8 cellular contexts compared by ENCODE assay signal in the genomic region with DNA sequence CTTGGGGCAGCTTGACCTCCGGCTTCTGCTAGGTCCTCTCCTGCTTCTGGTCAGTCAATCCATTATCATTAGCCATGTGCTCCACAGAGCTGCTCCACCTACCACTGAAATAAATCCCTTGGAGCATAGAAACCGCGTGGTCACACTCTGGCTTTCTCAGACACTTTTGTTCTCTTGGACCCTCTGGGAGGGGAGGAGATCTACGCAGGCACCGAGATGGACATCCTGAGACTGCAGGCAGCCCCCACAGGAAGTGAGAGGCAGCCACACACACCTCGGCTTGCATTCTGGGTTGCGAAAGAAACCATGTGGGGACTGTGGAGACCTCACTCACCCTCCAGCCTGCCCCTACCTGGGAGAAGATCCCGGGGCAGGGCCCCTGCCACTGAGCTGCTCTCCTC.
DNase-seq lines count a peak whose midpoint lies in the region; ATAC-seq and TF ChIP-seq lines count a peak whose summit lies in the region.
"Had no signal": no experiment of that assay in that cellular context is flagged by ENCODE, and none has a peak within 500 bp of the region (broad histone marks: within the 10 kb centered on the region; RNA-seq: fewer than 3 reads in every experiment).

No MANE protein-coding gene starts in this region.

- TF ChIP-seq CTCF in IMR-90 (conservative IDR thresholded peaks at IDR 0.05; ENCODE audit: low read depth, low read length) = no peak

- TF ChIP-seq RAD21 in IMR-90 (IDR thresholded peaks at IDR 0.05; ENCODE audit: low read length) = no peak

- H3K4me3 ChIP-seq in IMR-90 (ENCODE audit: insufficient read depth, low read depth, low read length) (no peak overlapping the region), MG63 (no peak overlapping the region)

- H4K8ac ChIP-seq in IMR-90 (ENCODE audit: low read depth in 2 of 2, low read length in 2 of 2) = no peak overlapping the region

- CTCF ChIA-PET in IMR-90 (lab: Yijun Ruan, JAX) (no interaction called here), HEK293T (lab: Yijun Ruan, JAX) (no interaction called here)

- POLR2A ChIA-PET in IMR-90 (lab: Charles Lee; ENCODE audit: unreplicated experiment) = no interaction called here
- POLR2A ChIA-PET in HEK293T (lab: Yijun Ruan, JAX) = no interaction called here

- H4K5ac ChIP-seq in IMR-90 (ENCODE audit: low read depth, low read length) = no peak overlapping the region

- H3K27ac ChIP-seq in IMR-90 (ENCODE audit: insufficient read depth, low read length) = no peak overlapping the region

- no peak overlapping the region for H2BK20ac ChIP-seq in IMR-90 (ENCODE audit: low read depth, low read length)

- H2AK5ac ChIP-seq in IMR-90 (ENCODE audit: low read depth, low read length) = no peak overlapping the region

- H3K9ac ChIP-seq in IMR-90 (ENCODE audit: low read depth, low read length) = no peak overlapping the region

- H3K9me3 ChIP-seq in IMR-90 (ENCODE audit: control insufficient read depth, insufficient read depth, low read length) = no peaks in the 10 kb centered on the region
- no peaks in the 10 kb centered on the region for H3K9me3 ChIP-seq in MG63

- intact Hi-C loops in IMR-90 (cut with micrococcal nuclease) = no loop called here

- H3K27me3 ChIP-seq in IMR-90 (ENCODE audit: control insufficient read depth, insufficient read depth, low read length) = no peaks in the 10 kb centered on the region
- H3K27me3 ChIP-seq in MG63 = no peaks in the 10 kb centered on the region

- H2BK15ac ChIP-seq in IMR-90 (ENCODE audit: low read depth, low read length) = no peak overlapping the region

- TF ChIP-seq POLR2A in IMR-90 (IDR thresholded peaks at IDR 0.05; ENCODE audit: low read depth, low read length) = no peak

- H3K36me3 ChIP-seq in IMR-90 (ENCODE audit: control insufficient read depth, insufficient read depth, low read length) = no peaks in the 10 kb centered on the region
- no peaks in the 10 kb centered on the region; the same call in 1 of the 2 replicates for H3K36me3 ChIP-seq in MG63

- dilution Hi-C loops in IMR-90 (cut with HindIII; ENCODE audit: low sequenced_read_pairs, unreplicated experiment) = no loop called here

- 100% methylated on average over 1 of the region's 8 CpGs; no CpG with 5 or more reads in 1 of the 2 experiments for WGBS in IMR-90 (ENCODE audit: extremely low coverage in 2 of 2, insufficient read length in 1 of 2), 2 experiments

- no peak overlapping the region for H2AK9ac ChIP-seq in IMR-90 (replicated peaks; ENCODE audit: low read depth, low read length, poor library complexity)

- no peak overlapping the region for H2BK5ac ChIP-seq in IMR-90 (ENCODE audit: low read depth, low read length, poor library complexity, severe bottlenecking)

- peaks cover 8% of the 10 kb centered on the region for H3K4me1 ChIP-seq in IMR-90 (ENCODE audit: control insufficient read depth, insufficient read depth, low read length)

- in situ Hi-C loops in IMR-90 (cut with MboI; ENCODE audit: low sequenced_read_pairs) = no loop called here

- peaks cover 9 to 31% of the 10 kb centered on the region in 2 experiments for H3K79me1 ChIP-seq in IMR-90 (ENCODE audit: low read depth in 1 of 2, low read length in 2 of 2)

- H3K4me2 ChIP-seq in IMR-90 (ENCODE audit: low read depth, low read length) = no peak overlapping the region

- H3K4ac ChIP-seq in IMR-90 (ENCODE audit: low read depth, low read length) = no peak overlapping the region

- H2BK120ac ChIP-seq in IMR-90 (ENCODE audit: low read depth, low read length) = no peak overlapping the region

- H4K91ac ChIP-seq in IMR-90 (ENCODE audit: insufficient read depth, low read depth, low read length) = no peak overlapping the region

- H3K18ac ChIP-seq in IMR-90 (ENCODE audit: low read depth, low read length) = no peak overlapping the region

- peak; percentile 69 for ATAC-seq in GM19452 (IDR thresholded peaks at IDR 0.05; ENCODE audit: unreplicated experiment)
- ATAC-seq in IMR-90 (ENCODE audit: low read depth) = no peak

- no TSS peak for BruUV-seq in IMR-90 (replicated peaks; lab: Mats Ljungman, UMichigan)

- peaks cover 6% of the 10 kb centered on the region; the same call in 1 of the 2 replicates for H3K9me1 ChIP-seq in IMR-90 (ENCODE audit: insufficient read depth, low read length)

- no peak for DNase-seq in IMR-90
- peak; percentile 46 for DNase-seq in activated gamma-delta T cell treated with Interleukin-2 at 50 U/mL for 16 hours
- DNase-seq in stimulated activated CD8-positive, alpha-beta memory T cell treated with anti-CD3 and anti-CD28 coated beads, Interleukin-2, amount 100 ng/mL, for 48 hours (ENCODE audit: low read depth in 2 of 2) = peak; percentile 44 to 47
- DNase-seq in NCI-H524 treated with DMSO at 0.1 percent for 48 hours (lab: John Stamatoyannopoulos, UW) = no peak
- no peak for DNase-seq in MG63
- DNase-seq in HEK293T (ENCODE audit: extremely low spot score) = no peak
- DNase-seq: NCI-H748 treated with DMSO at 0.1 percent for 48 hours had no signal

- no peak overlapping the region for H3K23ac ChIP-seq in IMR-90 (ENCODE audit: low read depth, low read length)

- no peak overlapping the region for H3K14ac ChIP-seq in IMR-90 (replicated peaks; ENCODE audit: low read depth, low read length)

- peaks cover 10% of the 10 kb centered on the region; the same call in 1 of the 2 replicates for H4K20me1 ChIP-seq in IMR-90 (ENCODE audit: insufficient read depth, low read length)

- no peak overlapping the region for H3K56ac ChIP-seq in IMR-90 (ENCODE audit: extremely low read depth, insufficient read depth, low read length)

- H2AFZ ChIP-seq in IMR-90 (replicated peaks; ENCODE audit: low read length, poor library complexity) = no peak overlapping the region

TF ChIP-seq in IMR-90, 13 proteins besides CTCF, POLR2A, EP300 and RAD21:
- TF ChIP-seq CEBPB (IDR thresholded peaks at IDR 0.05; ENCODE audit: low read depth, low read length) (peak; percentile 37; the same call in 1 of the 2 replicates), MXI1 (IDR thresholded peaks at IDR 0.05; ENCODE audit: borderline replicate concordance, low read depth, low read length) (no peak)

TF ChIP-seq in HEK293T, 16 proteins besides CTCF, POLR2A, EP300 and RAD21:
- TF ChIP-seq HDGF (IDR thresholded peaks at IDR 0.05; ENCODE audit: borderline replicate concordance) (no peak), SUZ12 (IDR thresholded peaks at IDR 0.05) (no peak), FOXM1 (IDR thresholded peaks at IDR 0.05; ENCODE audit: borderline replicate concordance) (no peak), FOXA1 (IDR thresholded peaks at IDR 0.05) (no peak), ARNT (IDR thresholded peaks at IDR 0.05) (no peak), SP1 (IDR thresholded peaks at IDR 0.05) (no peak), ZNF384 (IDR thresholded peaks at IDR 0.05) (no peak), LEF1 (IDR thresholded peaks at IDR 0.05; ENCODE audit: borderline replicate concordance) (no peak), CTBP1 (IDR thresholded peaks at IDR 0.05; ENCODE audit: borderline replicate concordance) (no peak), NFRKB (IDR thresholded peaks at IDR 0.05) (no peak), TARDBP (IDR thresholded peaks at IDR 0.05) (no peak), FOXK2 (IDR thresholded peaks at IDR 0.05) (no peak), BHLHE40 (IDR thresholded peaks at IDR 0.05; ENCODE audit: borderline replicate concordance) (no peak), L3MBTL2 (conservative IDR thresholded peaks at IDR 0.05) (no peak), ELF4 (IDR thresholded peaks at IDR 0.05) (no peak)
- TF ChIP-seq, protein P1, sequence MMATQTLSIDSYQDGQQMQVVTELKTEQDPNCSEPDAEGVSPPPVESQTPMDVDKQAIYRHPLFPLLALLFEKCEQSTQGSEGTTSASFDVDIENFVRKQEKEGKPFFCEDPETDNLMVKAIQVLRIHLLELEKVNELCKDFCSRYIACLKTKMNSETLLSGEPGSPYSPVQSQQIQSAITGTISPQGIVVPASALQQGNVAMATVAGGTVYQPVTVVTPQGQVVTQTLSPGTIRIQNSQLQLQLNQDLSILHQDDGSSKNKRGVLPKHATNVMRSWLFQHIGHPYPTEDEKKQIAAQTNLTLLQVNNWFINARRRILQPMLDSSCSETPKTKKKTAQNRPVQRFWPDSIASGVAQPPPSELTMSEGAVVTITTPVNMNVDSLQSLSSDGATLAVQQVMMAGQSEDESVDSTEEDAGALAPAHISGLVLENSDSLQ (IDR thresholded peaks at IDR 0.05) = no peak
TF ChIP-seq in HEK293T: peak in this region for 0.

Comparison
In these comparisons a context has a peak if more than half of its experiments do, and no peak if none do; other contexts are left out.
1. DNase-seq: peak in activated gamma-delta T cell treated with Interleukin-2 at 50 U/mL for 16 hours (single experiment) and stimulated activated CD8-positive, alpha-beta memory T cell treated with anti-CD3 and anti-CD28 coated beads, Interleukin-2, amount 100 ng/mL, for 48 hours (2 of 2); none in IMR-90 (single experiment), NCI-H524 treated with DMSO at 0.1 percent for 48 hours (single experiment), MG63 (single experiment) and HEK293T (single experiment).